ENCODE assay signal across 8 cellular contexts in the genomic region with DNA sequence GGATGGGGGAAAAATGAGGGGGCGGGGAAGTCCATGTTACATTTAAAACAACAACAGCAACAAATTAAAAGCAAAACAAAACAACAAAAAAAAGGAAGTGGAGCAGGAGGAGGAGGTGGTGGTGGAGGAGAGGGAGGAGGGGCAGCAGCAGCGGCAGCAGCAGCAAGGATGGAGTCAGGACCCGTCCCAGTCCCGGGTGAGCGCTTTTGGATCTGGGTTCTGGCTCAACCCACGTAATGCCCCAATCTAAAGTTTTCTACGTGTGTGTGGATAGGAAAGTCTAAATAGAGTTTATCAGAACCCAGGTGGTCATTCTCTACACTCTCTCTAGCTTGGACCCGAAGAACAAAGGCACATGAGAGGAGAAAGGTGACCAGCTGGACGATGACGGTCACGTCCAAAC.
DNase-seq lines count a peak whose midpoint lies in the region; TF ChIP-seq lines count a peak whose summit lies in the region.

No MANE protein-coding gene starts in this region.

- TF ChIP-seq CTCF in GM06990 (IDR thresholded peaks at IDR 0.05; ENCODE audit: insufficient read depth, low read length, poor library complexity, severe bottlenecking) = no peak
- TF ChIP-seq CTCF in KMS-11 (conservative IDR thresholded peaks at IDR 0.05; ENCODE audit: low read depth, low read length) = no peak
- TF ChIP-seq CTCF in astrocyte of the spinal cord (IDR thresholded peaks at IDR 0.05; ENCODE audit: low read depth, low read length) = no peak
- no peak for TF ChIP-seq CTCF in nephron (IDR thresholded peaks at IDR 0.05; ENCODE audit: unreplicated experiment in 3 of 3)

- H3K4me3 Mint-ChIP-seq in nephron = peak overlapping the region; percentile 70 to 88 (median 78)

- no peaks in the 10 kb centered on the region for H3K79me2 ChIP-seq in KMS-11 (ENCODE audit: insufficient read depth, low read depth)

- no peaks in the 10 kb centered on the region for H3K36me3 Mint-ChIP-seq in nephron (ENCODE audit: low read depth)

- H3K27ac ChIP-seq in KMS-11 (peak overlapping the region; percentile 81), substantia nigra (ENCODE audit: low read depth, low read length, poor library complexity, severe bottlenecking) (no peak overlapping the region)

- H3K9me3 Mint-ChIP-seq in nephron = peaks cover 3% of the 10 kb centered on the region

- H4K20me1 ChIP-seq in KMS-11 (ENCODE audit: insufficient read depth) = no peaks in the 10 kb centered on the region

- H3K27me3 Mint-ChIP-seq in nephron (ENCODE audit: low read depth) = peaks cover 93% of the 10 kb centered on the region

- H3K4me1 ChIP-seq in KMS-11 (ENCODE audit: low read depth, poor library complexity, severe bottlenecking) = peaks cover 4% of the 10 kb centered on the region

- H3K27me3 ChIP-seq in GM06990 (replicated peaks; ENCODE audit: control insufficient read depth, insufficient read depth, low read length) (no peaks in the 10 kb centered on the region; the same call in 1 of the 2 replicates), KMS-11 (ENCODE audit: insufficient read depth, low read depth) (no peaks in the 10 kb centered on the region)

- no peak overlapping the region for H3K27ac Mint-ChIP-seq in nephron

- H3K4me3 ChIP-seq in GM06990 (replicated peaks; ENCODE audit: low read depth, low read length) (peak overlapping the region; percentile 74), KMS-11 (IDR thresholded peaks at IDR 0.05; ENCODE audit: insufficient read depth, low read depth, low read length) (no peak overlapping the region), astrocyte of the spinal cord (ENCODE audit: low read depth, low read length) (peak overlapping the region; percentile 12)

- peaks cover 36% of the 10 kb centered on the region for H3K4me1 Mint-ChIP-seq in nephron

- peak; percentile 44 for DNase-seq in GM06990 (ENCODE audit: extremely low read depth, insufficient read length)
- DNase-seq in astrocyte of the spinal cord (ENCODE audit: low read depth, low spot score) = no peak
- DNase-seq in substantia nigra (lab: John Stamatoyannopoulos, UW) = no peak
- DNase-seq in NCI-H446 (lab: John Stamatoyannopoulos, UW) = no peak
- DNase-seq in AG08396 (ENCODE audit: low spot score) = no peak
- no peak for DNase-seq in NCI-H510A treated with DMSO at 0.1 percent for 48 hours (lab: John Stamatoyannopoulos, UW)

- H3K36me3 ChIP-seq in GM06990 (ENCODE audit: control insufficient read depth, insufficient read depth, low read length) (no peaks in the 10 kb centered on the region), KMS-11 (ENCODE audit: insufficient read depth) (no peaks in the 10 kb centered on the region)

- H3K9ac ChIP-seq in KMS-11 = peak overlapping the region; percentile 90

- H2AFZ ChIP-seq in KMS-11 (ENCODE audit: low read depth) = peak overlapping the region; percentile 91

- in situ Hi-C loops in astrocyte of the spinal cord (cut with HindIII; ENCODE audit: low sequenced_read_pairs) = no loop called here

- peak overlapping the region; percentile 84 for H3K4me2 ChIP-seq in KMS-11
